16 cellular contexts compared by ENCODE assay signal in genomic region chr12:105502426-105502930, GRCh38.
DNase-seq lines count a peak whose midpoint lies in the region; ATAC-seq and TF ChIP-seq lines count a peak whose summit lies in the region.
"Had no signal": no experiment of that assay in that cellular context is flagged by ENCODE, and none has a peak within 500 bp of the region (broad histone marks: within the 10 kb centered on the region; RNA-seq: fewer than 3 reads in every experiment).

No MANE protein-coding gene starts in this region.

- H3K27ac Mint-ChIP-seq in WTC11 = no peak overlapping the region
- H3K27ac Mint-ChIP-seq in nephron progenitor cell = peak overlapping the region; percentile 41
- no peak overlapping the region for H3K27ac Mint-ChIP-seq in natural killer cell treated with Interleukin-12 subunit alpha and Interleukin-12 subunit beta and Interleukin-15 and Interleukin-18, amount 100 ng/mL, for 72 hours
- H3K27ac Mint-ChIP-seq: CD14-positive monocyte; CD8-positive, alpha-beta T cell had no signal

- H3K4me1 Mint-ChIP-seq in WTC11 = no peaks in the 10 kb centered on the region
- H3K4me1 Mint-ChIP-seq in nephron progenitor cell = peaks cover 19% of the 10 kb centered on the region
- no peaks in the 10 kb centered on the region for H3K4me1 Mint-ChIP-seq in natural killer cell treated with Interleukin-12 subunit alpha and Interleukin-12 subunit beta and Interleukin-15 and Interleukin-18, amount 100 ng/mL, for 72 hours (ENCODE audit: low read depth in 2 of 2)
- H3K4me1 Mint-ChIP-seq: CD14-positive monocyte had no signal

- DNase-seq in WTC11 (ENCODE audit: low spot score) (peak; percentile 17), iPS-NIHi7 (ENCODE audit: extremely low spot score) (peak; percentile 37), nephron progenitor cell (no peak), SK-N-DZ (ENCODE audit: low spot score) (no peak), body of pancreas (no peak)
- DNase-seq in natural killer cell treated with Interleukin-12 subunit alpha and Interleukin-12 subunit beta and Interleukin-15 and Interleukin-18, amount 100 ng/mL, for 72 hours (ENCODE audit: low spot score) = no peak
- DNase-seq: CD8-positive, alpha-beta T cell; COR-L47; DMS153; DMS79 treated with DMSO at 0.1 percent for 48 hours; EL; GDM1 had no signal

- no peaks in the 10 kb centered on the region for H3K27me3 ChIP-seq in body of pancreas

- ATAC-seq in WTC11 (peak; percentile 89), body of pancreas (no peak), GM21423 (IDR thresholded peaks at IDR 0.05; ENCODE audit: unreplicated experiment) (no peak)
- ATAC-seq in natural killer cell treated with Interleukin-12 subunit alpha and Interleukin-12 subunit beta and Interleukin-15 and Interleukin-18, amount 100 ng/mL, for 72 hours = no peak
- ATAC-seq: A549; CD8-positive, alpha-beta T cell; HCT116 had no signal

- TF ChIP-seq CTCF in WTC11 (IDR thresholded peaks at IDR 0.05) = no peak
- TF ChIP-seq CTCF in nephron progenitor cell (IDR thresholded peaks at IDR 0.05) = no peak
- TF ChIP-seq CTCF in body of pancreas (IDR thresholded peaks at IDR 0.05) = no peak

- POLR2A ChIA-PET in WTC11 (lab: Charles Lee) = no interaction called here

- H3K4me3 ChIP-seq in body of pancreas = no peak overlapping the region
- H3K4me3 ChIP-seq: A549 had no signal

- H3K9me3 ChIP-seq in body of pancreas = no peaks in the 10 kb centered on the region

- intact Hi-C loops in body of pancreas (cut with DNase I) = no loop called here

- H3K27me3 Mint-ChIP-seq in WTC11 (ENCODE audit: low read depth) (no peaks in the 10 kb centered on the region), nephron progenitor cell (ENCODE audit: low read depth, poor library complexity) (peaks cover 19% of the 10 kb centered on the region)
- H3K27me3 Mint-ChIP-seq in natural killer cell treated with Interleukin-12 subunit alpha and Interleukin-12 subunit beta and Interleukin-15 and Interleukin-18, amount 100 ng/mL, for 72 hours = peaks cover 13 to 24% of the 10 kb centered on the region in 2 donors

- WGBS in body of pancreas, 2 donors = 29 to 47% methylated on average over 4 of the region's 4 CpGs

- no peak for TF ChIP-seq POLR2A in body of pancreas (IDR thresholded peaks at IDR 0.05)

- H3K9me3 Mint-ChIP-seq in WTC11 (peaks cover 19% of the 10 kb centered on the region), nephron progenitor cell (peaks cover 18% of the 10 kb centered on the region)
- no peaks in the 10 kb centered on the region for H3K9me3 Mint-ChIP-seq in natural killer cell treated with Interleukin-12 subunit alpha and Interleukin-12 subunit beta and Interleukin-15 and Interleukin-18, amount 100 ng/mL, for 72 hours
- H3K9me3 Mint-ChIP-seq: CD8-positive, alpha-beta T cell had no signal

- no peak overlapping the region for H3K27ac ChIP-seq in body of pancreas
- H3K27ac ChIP-seq: A549 had no signal

- CTCF ChIA-PET in WTC11 (lab: Charles Lee) = interaction anchor here (1.0 to 1.4 kb wide), 3 partner anchors 9 to 82 kb away, joined by 3 to 9 read pairs (median 4); no protein-coding TSS in a partner anchor

- H3K4me3 Mint-ChIP-seq in WTC11 = no peak overlapping the region
- no peak overlapping the region for H3K4me3 Mint-ChIP-seq in nephron progenitor cell
- H3K4me3 Mint-ChIP-seq in natural killer cell treated with Interleukin-12 subunit alpha and Interleukin-12 subunit beta and Interleukin-15 and Interleukin-18, amount 100 ng/mL, for 72 hours = no peak overlapping the region
- H3K4me3 Mint-ChIP-seq: CD14-positive monocyte; CD8-positive, alpha-beta T cell had no signal

- no peaks in the 10 kb centered on the region for H3K4me1 ChIP-seq in body of pancreas
- H3K4me1 ChIP-seq: A549 had no signal

- H3K36me3 ChIP-seq in body of pancreas (replicated peaks in 1 of 2; ENCODE audit: insufficient read depth in 1 of 2, low read depth in 2 of 2) = no peaks in the 10 kb centered on the region

- H3K36me3 Mint-ChIP-seq in WTC11 = no peaks in the 10 kb centered on the region
- peaks cover 1% of the 10 kb centered on the region for H3K36me3 Mint-ChIP-seq in nephron progenitor cell (ENCODE audit: low read depth)
- H3K36me3 Mint-ChIP-seq in natural killer cell treated with Interleukin-12 subunit alpha and Interleukin-12 subunit beta and Interleukin-15 and Interleukin-18, amount 100 ng/mL, for 72 hours = no peaks in the 10 kb centered on the region
- H3K36me3 Mint-ChIP-seq: CD14-positive monocyte; CD8-positive, alpha-beta T cell had no signal

TF ChIP-seq in WTC11, 78 proteins besides CTCF, POLR2A, EP300 and RAD21:
- TF ChIP-seq ZNF396 (CRISPR knock-in tag; IDR thresholded peaks at IDR 0.05; ENCODE audit: borderline replicate concordance) = no peak
- TF ChIP-seq NR3C1 (CRISPR knock-in tag; conservative IDR thresholded peaks at IDR 0.05; ENCODE audit: low read depth) = no peak

Comparison
In these comparisons a context has a peak if more than half of its experiments do, and no peak if none do; other contexts are left out.
1. DNase-seq: peak in WTC11 (single experiment) and iPS-NIHi7 (single experiment); none in nephron progenitor cell (single experiment), SK-N-DZ (single experiment), body of pancreas (0 of 4) and natural killer cell treated with Interleukin-12 subunit alpha and Interleukin-12 subunit beta and Interleukin-15 and Interleukin-18, amount 100 ng/mL, for 72 hours (single experiment).